ENCODE assay signal across 16 cellular contexts in genomic region chr3:182484682-182485081, GRCh38.
"Had no signal": no experiment of that assay in that cellular context is flagged by ENCODE, and none has a peak within 500 bp of the region (broad histone marks: within the 10 kb centered on the region; RNA-seq: fewer than 3 reads in every experiment).

No MANE protein-coding gene starts in this region.

- H3K9me3 ChIP-seq: mucosa of descending colon, psoas muscle, right lobe of liver, spleen, tibial nerve had no signal

- DNase-seq: activated B cell treated with CpG ODN at 0.5 μM for 24 hours; activated CD4-positive, alpha-beta T cell treated with anti-CD3 and anti-CD28 coated beads, Interleukin-2, amount 50 U/mL, for 1 hour; activated naive CD4-positive, alpha-beta T cell treated with anti-CD3 and anti-CD28 coated beads, Interleukin-2, amount 10 ng/mL, durations not matched to agents 7 days and 5 days; activated T-cell treated with anti-CD3 and anti-CD28 coated beads for 4 hours; head of caudate nucleus; left cardiac atrium; mucosa of descending colon; naive thymus-derived CD8-positive, alpha-beta T cell; occipital lobe; psoas muscle; right lobe of liver; spleen; stimulated activated CD4-positive, alpha-beta T cell treated with anti-CD3 and anti-CD28 coated beads, Interleukin-1b, Interleukin-23, amount 100 ng/mL, for 48 hours; stimulated activated naive B cell treated with anti-CD40 and anti-IgM and Interleukin-4, amounts not matched to agents 10 μg/mL and 1 μg/mL and 100 μg/mL, for 72 hours had no signal

- H3K36me3 ChIP-seq: right lobe of liver, spleen, tibial nerve had no signal

- H3K27me3 ChIP-seq: foreskin keratinocyte, right lobe of liver, spleen, tibial nerve had no signal

- H3K4me3 ChIP-seq: mucosa of descending colon, psoas muscle, right lobe of liver, spleen, tibial nerve had no signal

- H3K27ac ChIP-seq: foreskin keratinocyte, psoas muscle, right lobe of liver, spleen, tibial nerve had no signal

- H3K4me1 ChIP-seq: psoas muscle, right lobe of liver, spleen had no signal
